Comparison of ENCODE assay signal across 8 cellular contexts in the genomic region with DNA sequence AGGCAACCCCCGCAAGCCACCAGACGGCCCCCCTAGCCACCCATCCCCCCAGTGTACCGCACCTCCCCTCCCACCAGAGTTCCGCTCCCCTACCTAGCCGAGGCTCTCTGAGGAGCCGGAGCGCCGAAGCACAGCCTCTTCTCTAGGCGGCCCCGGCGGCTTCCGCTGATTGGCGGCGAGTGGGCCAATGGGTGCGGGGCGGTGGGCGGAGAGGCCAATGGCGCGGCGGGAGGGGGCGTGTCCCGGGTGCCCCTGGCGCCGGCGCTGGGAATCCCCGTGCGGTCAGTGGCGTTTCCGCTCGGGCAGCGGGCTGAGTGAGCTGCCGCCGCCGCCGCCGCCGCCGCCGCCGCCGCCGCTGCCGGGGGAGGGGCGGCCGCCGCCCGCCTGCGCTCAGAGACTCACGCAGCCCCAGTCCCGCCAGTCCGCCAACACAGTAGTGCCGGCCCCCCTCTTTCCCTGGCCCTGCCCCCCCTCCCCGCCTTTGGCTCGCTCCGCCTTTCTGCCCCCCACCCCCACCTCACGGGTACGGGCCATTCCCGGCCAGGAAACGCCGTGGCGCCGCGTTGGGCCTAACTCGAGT. TPM values are rescaled to one million over a fixed set of nuclear protein-coding genes. Genes with fewer than 3 reads are reported as not detected.
DNase-seq lines count a peak whose midpoint lies in the region; ATAC-seq and TF ChIP-seq lines count a peak whose summit lies in the region.

A gene with protein sequence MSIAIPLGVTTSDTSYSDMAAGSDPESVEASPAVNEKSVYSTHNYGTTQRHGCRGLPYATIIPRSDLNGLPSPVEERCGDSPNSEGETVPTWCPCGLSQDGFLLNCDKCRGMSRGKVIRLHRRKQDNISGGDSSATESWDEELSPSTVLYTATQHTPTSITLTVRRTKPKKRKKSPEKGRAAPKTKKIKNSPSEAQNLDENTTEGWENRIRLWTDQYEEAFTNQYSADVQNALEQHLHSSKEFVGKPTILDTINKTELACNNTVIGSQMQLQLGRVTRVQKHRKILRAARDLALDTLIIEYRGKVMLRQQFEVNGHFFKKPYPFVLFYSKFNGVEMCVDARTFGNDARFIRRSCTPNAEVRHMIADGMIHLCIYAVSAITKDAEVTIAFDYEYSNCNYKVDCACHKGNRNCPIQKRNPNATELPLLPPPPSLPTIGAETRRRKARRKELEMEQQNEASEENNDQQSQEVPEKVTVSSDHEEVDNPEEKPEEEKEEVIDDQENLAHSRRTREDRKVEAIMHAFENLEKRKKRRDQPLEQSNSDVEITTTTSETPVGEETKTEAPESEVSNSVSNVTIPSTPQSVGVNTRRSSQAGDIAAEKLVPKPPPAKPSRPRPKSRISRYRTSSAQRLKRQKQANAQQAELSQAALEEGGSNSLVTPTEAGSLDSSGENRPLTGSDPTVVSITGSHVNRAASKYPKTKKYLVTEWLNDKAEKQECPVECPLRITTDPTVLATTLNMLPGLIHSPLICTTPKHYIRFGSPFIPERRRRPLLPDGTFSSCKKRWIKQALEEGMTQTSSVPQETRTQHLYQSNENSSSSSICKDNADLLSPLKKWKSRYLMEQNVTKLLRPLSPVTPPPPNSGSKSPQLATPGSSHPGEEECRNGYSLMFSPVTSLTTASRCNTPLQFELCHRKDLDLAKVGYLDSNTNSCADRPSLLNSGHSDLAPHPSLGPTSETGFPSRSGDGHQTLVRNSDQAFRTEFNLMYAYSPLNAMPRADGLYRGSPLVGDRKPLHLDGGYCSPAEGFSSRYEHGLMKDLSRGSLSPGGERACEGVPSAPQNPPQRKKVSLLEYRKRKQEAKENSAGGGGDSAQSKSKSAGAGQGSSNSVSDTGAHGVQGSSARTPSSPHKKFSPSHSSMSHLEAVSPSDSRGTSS (N-terminal part only) (plus strand): TSS at position 285 of the 580 bp plus-strand sequence. CDS start 31,324 bp downstream, outside the sequence.

- ATAC-seq in GM18505 (IDR thresholded peaks at IDR 0.05; ENCODE audit: unreplicated experiment) (peak; percentile 53), HG02943 (IDR thresholded peaks at IDR 0.05; ENCODE audit: low read depth, unreplicated experiment) (peak; percentile 51), right cardiac atrium (peak; percentile 86 to 88)

- H3K27me3 Mint-ChIP-seq in T-helper 2 cell treated with Interferon-gamma antibody and Interleukin-4, amounts not matched to agents 5 μg/mL and 100 μg/mL, for 36 hours (ENCODE audit: low read depth) = no peaks in the 10 kb centered on the region

- H3K4me1 ChIP-seq in ascending aorta (peaks cover 13 to 58% of the 10 kb centered on the region in 2 donors), right cardiac atrium (ENCODE audit: control insufficient read depth, insufficient read depth, low read length) (no peaks in the 10 kb centered on the region), uterus (peaks cover 12 to 25% of the 10 kb centered on the region in 2 donors)

- H3K9me3 Mint-ChIP-seq in T-helper 2 cell treated with Interferon-gamma antibody and Interleukin-4, amounts not matched to agents 5 μg/mL and 100 μg/mL, for 36 hours = no peaks in the 10 kb centered on the region

- peak within 1 kb of the TSS; percentile 99 for H3K27ac Mint-ChIP-seq in T-helper 2 cell treated with Interferon-gamma antibody and Interleukin-4, amounts not matched to agents 5 μg/mL and 100 μg/mL, for 36 hours

- H3K27me3 ChIP-seq in ascending aorta = no peaks in the 10 kb centered on the region
- no peaks in the 10 kb centered on the region for H3K27me3 ChIP-seq in right cardiac atrium (ENCODE audit: control insufficient read depth, insufficient read depth)
- H3K27me3 ChIP-seq in uterus = no peaks in the 10 kb centered on the region

- H3K27ac ChIP-seq in ascending aorta = peak within 1 kb of the TSS; percentile 100
- H3K27ac ChIP-seq in right cardiac atrium (ENCODE audit: low read length) = peak within 1 kb of the TSS; percentile 89
- peak within 1 kb of the TSS; percentile 97 to 99 for H3K27ac ChIP-seq in uterus

- H3K4me3 ChIP-seq in ascending aorta (peak within 1 kb of the TSS; percentile 89 to 97), right cardiac atrium (ENCODE audit: low read length) (peak within 1 kb of the TSS; percentile 68), uterus (peak within 1 kb of the TSS; percentile 89 to 96)

- peaks cover 46% of the 10 kb centered on the region for H3K36me3 Mint-ChIP-seq in T-helper 2 cell treated with Interferon-gamma antibody and Interleukin-4, amounts not matched to agents 5 μg/mL and 100 μg/mL, for 36 hours (ENCODE audit: low read depth)

- TF ChIP-seq CTCF in ascending aorta (IDR thresholded peaks at IDR 0.05) = no peak
- TF ChIP-seq CTCF in uterus (IDR thresholded peaks at IDR 0.05) = no peak

- H3K9me3 ChIP-seq in ascending aorta (no peaks in the 10 kb centered on the region), right cardiac atrium (ENCODE audit: control insufficient read depth, low read length) (no peaks in the 10 kb centered on the region), uterus (no peaks in the 10 kb centered on the region)

- H3K4me3 Mint-ChIP-seq in T-helper 2 cell treated with Interferon-gamma antibody and Interleukin-4, amounts not matched to agents 5 μg/mL and 100 μg/mL, for 36 hours = peak within 1 kb of the TSS; percentile 99

- DNase-seq in NCI-H187 (lab: John Stamatoyannopoulos, UW) (peak; percentile 52 to 67), ascending aorta (ENCODE audit: low spot score in 2 of 2) (peak; percentile 91 to 99), right cardiac atrium (peak; percentile 98 to 99 (median 99)), pulmonary artery endothelial cell (ENCODE audit: low read depth, low spot score) (peak; percentile 86), uterus (peak; percentile 98)
- peak; percentile 99 for DNase-seq in T-helper 2 cell treated with Interferon-gamma antibody and Interleukin-4, amounts not matched to agents 5 μg/mL and 100 μg/mL, for 36 hours (ENCODE audit: low spot score)

- intact Hi-C loops in ascending aorta (cut with DNase I) (loop anchor here (5.0 to 10.0 kb wide), 2 partner anchors 517 to 615 kb away; a partner anchor contains a TSS), right cardiac atrium (cut with DNase I) (loop anchor here in 1 of 4 donors (5.0 kb wide), 1 partner anchor 35 kb away; no protein-coding TSS in a partner anchor), uterus (cut with DNase I; ENCODE audit: low total_unique reads) (no loop called here)

- WGBS in right cardiac atrium = under 1% methylated on average over 64 of the region's 64 CpGs

- H3K36me3 ChIP-seq in ascending aorta = peaks cover 7 to 8% of the 10 kb centered on the region in 2 donors
- no peaks in the 10 kb centered on the region for H3K36me3 ChIP-seq in uterus

- TF ChIP-seq POLR2A in GM18505 (IDR thresholded peaks at IDR 0.05; ENCODE audit: borderline replicate concordance, extremely low read depth, insufficient read depth, insufficient read length) = peak; percentile 97
- peak; percentile 86 to 89 for TF ChIP-seq POLR2A in uterus (IDR thresholded peaks at IDR 0.05)

- H3K4me1 Mint-ChIP-seq in T-helper 2 cell treated with Interferon-gamma antibody and Interleukin-4, amounts not matched to agents 5 μg/mL and 100 μg/mL, for 36 hours (ENCODE audit: low read depth) = peaks cover 46% of the 10 kb centered on the region

RNA-seq across cellular contexts. Expression of the gene that starts here (rescaled TPM):
- total RNA-seq in ascending aorta = 239 TPM
- 10 to 100 TPM; 64.4 to 73.6 (median 65.0) TPM for total RNA-seq in right cardiac atrium
- polyA plus RNA-seq in right cardiac atrium = 29.4 TPM
- 40.2 and 47.0 TPM in 2 replicates for total RNA-seq in pulmonary artery endothelial cell
- 100 to 1,000 TPM in 1 of 4 donors, 10 to 100 TPM in 3; 57.9 to 198 (median 94.2) TPM for total RNA-seq in uterus

Comparison
In these comparisons a context has a peak if more than half of its experiments do, and no peak if none do; other contexts are left out.
1. Peak in every context shown above with its lines: DNase-seq, ATAC-seq, H3K4me3 ChIP-seq and H3K27ac ChIP-seq.